Comparison of ENCODE assay signal across 29 cellular contexts in the genomic region with DNA sequence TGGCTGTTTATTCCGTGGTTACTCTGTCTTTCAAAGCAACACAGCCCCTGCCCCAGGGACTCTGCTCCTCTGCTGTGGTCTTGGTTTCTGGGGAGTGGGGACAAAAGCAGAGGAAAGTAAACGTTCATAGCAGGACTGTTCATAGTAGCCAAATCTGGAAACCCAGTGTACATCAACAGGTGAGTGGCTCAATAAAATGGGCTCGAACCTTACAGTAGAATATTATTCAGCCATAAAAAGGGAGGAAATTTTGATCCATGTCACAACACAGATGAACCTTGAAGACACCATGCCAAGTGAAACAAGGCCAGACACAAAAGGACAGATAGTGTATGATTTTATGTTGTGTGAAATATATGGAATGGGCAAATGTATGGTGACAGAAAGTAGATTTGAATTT.
"Had no signal": no experiment of that assay in that cellular context is flagged by ENCODE, and none has a peak within 500 bp of the region (broad histone marks: within the 10 kb centered on the region; RNA-seq: fewer than 3 reads in every experiment).

No MANE protein-coding gene starts in this region.

- H3K9me3 Mint-ChIP-seq: activated B cell treated with CpG ODN at 0.5 μM for 24 hours; activated CD8-positive, alpha-beta T cell treated with anti-CD3 and anti-CD28 coated beads for 36 hours; activated T-helper 1 cell treated with anti-CD3 and anti-CD28 coated beads, Interleukin-12 subunit alpha, Interleukin-12 subunit beta, Interleukin-2, Interleukin-4 antibody, amounts not matched to agents 30 ng/mL and 10 ng/mL and 1 ng/mL, durations not matched to agents 14 hours and 24 hours and 36 hours; activated T-helper 2 cell treated with anti-CD3 and anti-CD28 coated beads, Interferon-gamma antibody, Interleukin-2, Interleukin-4, amounts not matched to agents 10 μg/mL and 5 μg/mL and 100 μg/mL, durations not matched to agents 14 hours and 24 hours and 36 hours had no signal

- H3K9me3 ChIP-seq: body of pancreas had no signal

- H3K27me3 ChIP-seq: body of pancreas had no signal

- H3K4me3 Mint-ChIP-seq: activated B cell treated with CpG ODN at 0.5 μM for 24 hours; activated CD8-positive, alpha-beta T cell treated with anti-CD3 and anti-CD28 coated beads for 36 hours; activated naive CD4-positive, alpha-beta T cell treated with anti-CD3 and anti-CD28 coated beads, Interleukin-2, amount 10 ng/mL, durations not matched to agents 7 days and 5 days; activated naive CD8-positive, alpha-beta T cell; activated T-helper 1 cell treated with anti-CD3 and anti-CD28 coated beads, Interleukin-12 subunit alpha, Interleukin-12 subunit beta, Interleukin-2, Interleukin-4 antibody, amounts not matched to agents 30 ng/mL and 10 ng/mL and 1 ng/mL, durations not matched to agents 14 hours and 24 hours and 36 hours had no signal

- H3K27ac Mint-ChIP-seq: activated B cell treated with CpG ODN at 0.5 μM for 24 hours; activated CD8-positive, alpha-beta T cell treated with anti-CD3 and anti-CD28 coated beads for 36 hours; activated naive CD4-positive, alpha-beta T cell treated with anti-CD3 and anti-CD28 coated beads, Interleukin-2, amount 10 ng/mL, durations not matched to agents 7 days and 5 days; activated naive CD8-positive, alpha-beta T cell; activated T-helper 1 cell treated with anti-CD3 and anti-CD28 coated beads, Interleukin-12 subunit alpha, Interleukin-12 subunit beta, Interleukin-2, Interleukin-4 antibody, amounts not matched to agents 30 ng/mL and 10 ng/mL and 1 ng/mL, durations not matched to agents 14 hours and 24 hours and 36 hours; activated T-helper 2 cell treated with anti-CD3 and anti-CD28 coated beads, Interferon-gamma antibody, Interleukin-2, Interleukin-4, amounts not matched to agents 10 μg/mL and 5 μg/mL and 100 μg/mL, durations not matched to agents 14 hours and 24 hours and 36 hours had no signal

- ATAC-seq: activated CD4-positive, CD25-positive, alpha-beta regulatory T cell treated with anti-CD3 and anti-CD28 coated beads, Interleukin-2, amount 50 U/mL, for 24 hours; activated CD8-positive, alpha-beta T cell treated with anti-CD3 and anti-CD28 coated beads for 36 hours; body of pancreas; esophagus mucosa had no signal

- H3K27ac ChIP-seq: body of pancreas had no signal

- DNase-seq: activated B cell treated with CpG ODN at 0.5 μM for 24 hours; activated CD4-positive, alpha-beta T cell treated with anti-CD3 and anti-CD28 coated beads for 48 hours; activated CD4-positive, alpha-beta T cell treated with anti-CD3 and anti-CD28 coated beads, Interleukin-2, amount 50 U/mL, for 1 hour; activated CD4-positive, alpha-beta T cell treated with anti-CD3 and anti-CD28 coated beads, Interleukin-2, amount 50 U/mL, for 48 hours; activated CD8-positive, alpha-beta memory T cell treated with anti-CD3 and anti-CD28 coated beads for 24 hours; activated CD8-positive, alpha-beta memory T cell treated with anti-CD3 and anti-CD28 coated beads, Interleukin-2, amount 50 U/mL, for 4 hours; activated CD8-positive, alpha-beta T cell treated with anti-CD3 and anti-CD28 coated beads for 36 hours; activated effector memory CD4-positive, alpha-beta T cell treated with anti-CD3 and anti-CD28 coated beads, Interleukin-2, amount 50 U/mL, for 16 hours; activated naive CD4-positive, alpha-beta T cell treated with anti-CD3 and anti-CD28 coated beads, Interleukin-2, amount 10 ng/mL, durations not matched to agents 7 days and 5 days; activated T-cell treated with anti-CD3 and anti-CD28 coated beads, Interleukin-2, amount 50 U/mL, for 1 hour; activated T-cell treated with anti-CD3 and anti-CD28 coated beads, Interleukin-2, amount 50 U/mL, for 48 hours; amniotic stem cell; aorta; body of pancreas; caudate nucleus; cortex of kidney; dermis blood vessel endothelial cell; effector CD4-positive, alpha-beta T cell; foreskin fibroblast; head of caudate nucleus; T-helper 2 cell had no signal

- H3K4me3 ChIP-seq: body of pancreas had no signal

- FAIRE-seq: colon, endometrium, frontal cortex had no signal

- H3K27me3 Mint-ChIP-seq: activated B cell treated with CpG ODN at 0.5 μM for 24 hours; activated CD8-positive, alpha-beta T cell treated with anti-CD3 and anti-CD28 coated beads for 36 hours; activated naive CD4-positive, alpha-beta T cell treated with anti-CD3 and anti-CD28 coated beads, Interleukin-2, amount 10 ng/mL, durations not matched to agents 7 days and 5 days; activated naive CD8-positive, alpha-beta T cell had no signal
